ENCODE assay signal across 1 cellular context in genomic region chr11:105786766-105787165, GRCh38.
TF ChIP-seq lines count a peak whose summit lies in the region.

No MANE protein-coding gene starts in this region.

TF ChIP-seq in HepG2, 621 proteins besides CTCF, POLR2A, EP300 and RAD21 (continued from another document):
- TF ChIP-seq MLXIP (CRISPR knock-in tag; IDR thresholded peaks at IDR 0.05; ENCODE audit: borderline replicate concordance) (no peak), ZBTB7A (CRISPR knock-in tag; IDR thresholded peaks at IDR 0.05) (no peak), PLRG1 (conservative IDR thresholded peaks at IDR 0.05) (no peak), FOXJ3 (CRISPR knock-in tag; IDR thresholded peaks at IDR 0.05; ENCODE audit: borderline replicate concordance) (no peak), GLMP (CRISPR knock-in tag; IDR thresholded peaks at IDR 0.05; ENCODE audit: borderline replicate concordance) (no peak), DNMT1 (CRISPR knock-in tag; IDR thresholded peaks at IDR 0.05) (no peak), AGO1 (IDR thresholded peaks at IDR 0.05; ENCODE audit: low read depth, low read length, poor library complexity, severe bottlenecking) (no peak), TEF (CRISPR knock-in tag; IDR thresholded peaks at IDR 0.05) (no peak), CEBPG (CRISPR knock-in tag; IDR thresholded peaks at IDR 0.05) (no peak), ISL2 (CRISPR knock-in tag; IDR thresholded peaks at IDR 0.05) (no peak), ZBTB40 (IDR thresholded peaks at IDR 0.05) (no peak), ZBTB40 (CRISPR knock-in tag; IDR thresholded peaks at IDR 0.05) (no peak)
